In genomic region chr2:179861027-179861776, GRCh38 we compare ENCODE assay signal across 8 cellular contexts. TPM values are rescaled to one million over a fixed set of nuclear protein-coding genes. Genes with fewer than 3 reads are reported as not detected.
DNase-seq lines count a peak whose midpoint lies in the region; ATAC-seq and TF ChIP-seq lines count a peak whose summit lies in the region.

TSS of gene ZNF385B (minus strand) at chr2:179861612.

- H3K27ac Mint-ChIP-seq in chondrocyte (ENCODE audit: unreplicated experiment) = no peak within 1 kb of the TSS

- WGBS in right lobe of liver (ENCODE audit: insufficient coverage, low coverage, low lambda C conversion rate, missing lambda C conversion rate) = no CpG with 5 or more reads among the region's 91 CpGs
- 1% methylated on average over 29 to 83 of the region's 91 CpGs for WGBS in tibial nerve, 2 donors

- no peak for TF ChIP-seq EP300 in tibial nerve (IDR thresholded peaks at IDR 0.05)

- ATAC-seq in right lobe of liver (peak; percentile 85 to 93 (median 88)), HG03108 (IDR thresholded peaks at IDR 0.05; ENCODE audit: unreplicated experiment) (no peak)

- TF ChIP-seq CTCF in chondrocyte (IDR thresholded peaks at IDR 0.05) = no peak
- TF ChIP-seq CTCF in right lobe of liver (IDR thresholded peaks at IDR 0.05) = no peak
- TF ChIP-seq CTCF in tibial nerve (IDR thresholded peaks at IDR 0.05) = no peak

- H3K4me1 Mint-ChIP-seq in chondrocyte (ENCODE audit: low read depth) = peaks cover 21% of the 10 kb centered on the region

- DNase-seq in H7 (peak; percentile 85), NCI-H748 (lab: John Stamatoyannopoulos, UW; ENCODE audit: unreplicated experiment) (peak; percentile 82), chondrocyte (ENCODE audit: low spot score) (peak; percentile 82), right lobe of liver (peak; percentile 54 to 66 (median 64)), tibial nerve (ENCODE audit: low spot score in 2 of 2) (no peak), HT-29 (ENCODE audit: low spot score) (no peak)

- H3K27me3 ChIP-seq in H7 (ENCODE audit: control insufficient read depth, insufficient read depth, low read length) (peaks cover 40% of the 10 kb centered on the region), right lobe of liver (no peaks in the 10 kb centered on the region), tibial nerve (peaks cover 0 to 16% of the 10 kb centered on the region in 2 donors)

- H3K27ac ChIP-seq in right lobe of liver (peak within 1 kb of the TSS in 2 of 3 donors; percentile 38 to 39), tibial nerve (peak within 1 kb of the TSS in 1 of 4 donors; percentile 53)

- peak; percentile 54 for TF ChIP-seq POLR2A in right lobe of liver (IDR thresholded peaks at IDR 0.05)
- no peak for TF ChIP-seq POLR2A in tibial nerve (IDR thresholded peaks at IDR 0.05)

- intact Hi-C loops in right lobe of liver (cut with DNase I) = no loop called here

- H3K4me1 ChIP-seq in right lobe of liver (peaks cover 0 to 6% (median 0%) of the 10 kb centered on the region in 4 donors), tibial nerve (peaks cover 0 to 21% (median 0%) of the 10 kb centered on the region in 4 donors)

- peak within 1 kb of the TSS; percentile 22; the same call in 1 of the 2 replicates for H3K4me3 ChIP-seq in GM08714 (ENCODE audit: low read length)
- H3K4me3 ChIP-seq in H7 (ENCODE audit: insufficient read depth, low read depth, low read length) = peak within 1 kb of the TSS; percentile 74
- H3K4me3 ChIP-seq in right lobe of liver = peak within 1 kb of the TSS; percentile 63 to 81 (median 80)
- peak within 1 kb of the TSS; percentile 33 to 60 (median 40) for H3K4me3 ChIP-seq in tibial nerve

- H3K36me3 Mint-ChIP-seq in chondrocyte (ENCODE audit: low read depth) = no peaks in the 10 kb centered on the region

- H3K9me3 Mint-ChIP-seq in chondrocyte (ENCODE audit: low read depth) = no peaks in the 10 kb centered on the region

- no peaks in the 10 kb centered on the region for H3K36me3 ChIP-seq in H7 (replicated peaks; ENCODE audit: control insufficient read depth, insufficient read depth, low read length)
- H3K36me3 ChIP-seq in right lobe of liver = no peaks in the 10 kb centered on the region
- H3K36me3 ChIP-seq in tibial nerve = no peaks in the 10 kb centered on the region

- no peaks in the 10 kb centered on the region for H3K9me3 ChIP-seq in right lobe of liver
- no peaks in the 10 kb centered on the region for H3K9me3 ChIP-seq in tibial nerve

- H3K27me3 Mint-ChIP-seq in chondrocyte (ENCODE audit: low read depth) = peaks cover 75% of the 10 kb centered on the region

- peak within 1 kb of the TSS; percentile 77 for H3K4me3 Mint-ChIP-seq in chondrocyte (ENCODE audit: unreplicated experiment)

RNA-seq across cellular contexts. Expression of gene ZNF385B, which starts in this region (rescaled TPM):
- total RNA-seq in H7 (2014; rRNA removed; shearing (Covaris generic)) = 0.41 and 0.90 TPM in 2 replicates
- 0.25 to 0.56 TPM (median 0.41 TPM) in 3 replicates for total RNA-seq in chondrocyte
- 10 to 100 TPM in 1 of 6 experiments, 1 to 10 TPM in 5; 3.9 to 15.7 (median 5.9) TPM for total RNA-seq in right lobe of liver
- total RNA-seq in tibial nerve = 1 to 10 TPM; 1.2 to 3.9 (median 2.6) TPM
- not detected in 2 replicates for total RNA-seq in HT-29 (2014; rRNA removed; shearing (Covaris generic))

Comparison
In these comparisons a context has a peak if more than half of its experiments do, and no peak if none do; other contexts are left out.
1. Peak in DNase-seq and H3K4me3 ChIP-seq in H7; RNA of the gene not detected or under 1 TPM.
2. Peak in DNase-seq in chondrocyte; RNA of the gene not detected or under 1 TPM.
3. H3K4me3 ChIP-seq: peak in every context shown above with its lines; median percentile 80 in right lobe of liver; 74 in H7; 40 in tibial nerve; 22 in GM08714.
4. DNase-seq: peak in NCI-H748 (single experiment) and right lobe of liver (3 of 3); none in tibial nerve (0 of 2) and HT-29 (single experiment).